ENCODE assay signal across 25 cellular contexts in the genomic region with DNA sequence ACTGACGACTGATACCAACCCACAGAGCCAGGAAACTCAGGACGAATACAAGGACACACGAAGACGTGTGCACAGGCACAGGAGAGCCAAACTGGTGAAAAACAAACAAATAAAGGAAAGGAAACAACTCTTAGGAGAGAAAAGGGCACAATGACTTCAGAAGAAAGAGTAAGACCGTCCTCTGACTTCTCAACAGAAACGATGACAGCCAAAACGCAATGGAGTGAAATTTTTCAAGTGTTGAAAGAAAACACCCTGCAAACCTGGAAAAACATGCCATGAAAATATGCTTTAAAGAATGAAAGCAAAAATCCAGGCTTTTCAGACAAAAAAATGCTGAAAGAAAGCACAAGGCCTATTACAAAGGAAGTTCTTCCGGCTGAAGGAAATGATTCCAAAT. TPM values are rescaled to one million over a fixed set of nuclear protein-coding genes. Genes with fewer than 3 reads are reported as not detected.
"Had no signal": no experiment of that assay in that cellular context is flagged by ENCODE, and none has a peak within 500 bp of the region (broad histone marks: within the 10 kb centered on the region; RNA-seq: fewer than 3 reads in every experiment).

No MANE protein-coding gene starts in this region.

- H3K4me3 ChIP-seq: ascending aorta, esophagus squamous epithelium, pancreas, right atrium auricular region, testis, transverse colon, uterus had no signal

- H3K27ac ChIP-seq: ascending aorta, epithelial cell of prostate, esophagus squamous epithelium, pancreas, right atrium auricular region, testis, transverse colon, uterus had no signal

- H3K27me3 ChIP-seq: ascending aorta, esophagus squamous epithelium, pancreas, right atrium auricular region, testis, transverse colon, uterus had no signal

- H3K27ac Mint-ChIP-seq: activated naive CD4-positive, alpha-beta T cell treated with anti-CD3 and anti-CD28 coated beads for 36 hours; activated naive CD8-positive, alpha-beta T cell treated with anti-CD3 and anti-CD28 coated beads, Interleukin-2, amount 10 ng/mL, durations not matched to agents 7 days and 5 days; brain; endodermal cell had no signal

- H3K4me1 Mint-ChIP-seq: brain, endodermal cell, neural crest cell had no signal

- ATAC-seq: left cardiac atrium; naive thymus-derived CD8-positive, alpha-beta T cell; pancreas; stimulated activated naive CD8-positive, alpha-beta T cell treated with anti-CD3 and anti-CD28 coated beads, Interleukin-15, Interleukin-2, amounts not matched to agents 100 U/mL and 50 U/mL, for 24 hours had no signal

- H3K27me3 Mint-ChIP-seq: activated naive CD8-positive, alpha-beta T cell treated with anti-CD3 and anti-CD28 coated beads, Interleukin-2, amount 10 ng/mL, durations not matched to agents 7 days and 5 days; naive thymus-derived CD8-positive, alpha-beta T cell had no signal

- DNase-seq: activated CD4-positive, alpha-beta T cell treated with anti-CD3 and anti-CD28 coated beads, Interleukin-2, amount 50 U/mL, for 1 hour; activated effector memory CD4-positive, alpha-beta T cell treated with Interleukin-2 at 50 U/mL for 16 hours; activated naive CD4-positive, alpha-beta T cell treated with anti-CD3 and anti-CD28 coated beads for 36 hours; activated naive CD8-positive, alpha-beta T cell treated with anti-CD3 and anti-CD28 coated beads, Interleukin-2, amount 10 ng/mL, durations not matched to agents 7 days and 5 days; activated T-cell treated with anti-CD3 and anti-CD28 coated beads for 4 hours; endodermal cell; esophagus squamous epithelium; foreskin melanocyte; islet precursor cell; left cardiac atrium; mesenchymal stem cell; naive thymus-derived CD8-positive, alpha-beta T cell; nucleus accumbens; pancreas; stimulated activated CD4-positive, alpha-beta T cell treated with anti-CD3 and anti-CD28 coated beads, Interleukin-2, amount 100 ng/mL, for 48 hours; stimulated activated naive CD8-positive, alpha-beta T cell treated with anti-CD3 and anti-CD28 coated beads, Interleukin-15, Interleukin-2, amounts not matched to agents 100 U/mL and 50 U/mL, for 24 hours; T-helper 2 cell; testis; transverse colon had no signal

- H3K9me3 ChIP-seq: ascending aorta, esophagus squamous epithelium, pancreas, testis, transverse colon, uterus had no signal

- H3K36me3 Mint-ChIP-seq: brain had no signal

- H3K4me3 Mint-ChIP-seq: activated naive CD4-positive, alpha-beta T cell treated with anti-CD3 and anti-CD28 coated beads for 36 hours; activated naive CD8-positive, alpha-beta T cell treated with anti-CD3 and anti-CD28 coated beads, Interleukin-2, amount 10 ng/mL, durations not matched to agents 7 days and 5 days; brain; endodermal cell; naive thymus-derived CD8-positive, alpha-beta T cell; neural crest cell had no signal

- H3K4me1 ChIP-seq: ascending aorta, esophagus squamous epithelium, pancreas, right atrium auricular region, testis, transverse colon, uterus had no signal

- H3K36me3 ChIP-seq: uterus had no signal

- H3K9me3 Mint-ChIP-seq: neural crest cell had no signal

RNA-seq across cellular contexts. Expression of gene PLPP2, which starts 24.6 kb away (rescaled TPM):
- total RNA-seq: activated naive CD8-positive, alpha-beta T cell treated with anti-CD3 and anti-CD28 coated beads, Interleukin-2, amount 10 ng/mL, durations not matched to agents 7 days and 5 days; naive thymus-derived CD8-positive, alpha-beta T cell had no signal
